Comparison of ENCODE assay signal across 8 cellular contexts in genomic region chr3:42036483-42036823, GRCh38. TPM values are rescaled to one million over a fixed set of nuclear protein-coding genes. Genes with fewer than 3 reads are reported as not detected.
A peak's percentile ranks its signal among the peaks of the same experiment; 100 is the strongest.
DNase-seq lines count a peak whose midpoint lies in the region; ATAC-seq, FAIRE-seq and TF ChIP-seq lines count a peak whose summit lies in the region.

No MANE protein-coding gene starts in this region.

- peaks cover 24% of the 10 kb centered on the region for H3K36me3 Mint-ChIP-seq in memory B cell

- DNase-seq in bronchial epithelial cell (ENCODE audit: low read depth) = peak; percentile 96
- DNase-seq in memory B cell (ENCODE audit: low spot score in 2 of 2) = no peak
- no peak for DNase-seq in activated CD4-positive, CD25-positive, alpha-beta regulatory T cell (lab: John Stamatoyannopoulos, UW)
- no peak for DNase-seq in effector memory CD4-positive, alpha-beta T cell
- no peak for DNase-seq in activated CD4-positive, CD25-positive, alpha-beta regulatory T cell treated with anti-CD3 and anti-CD28 coated beads, Interleukin-2, amount 50 U/mL, for 72 hours

- peak overlapping the region; percentile 22 to 61 (median 48); a peak in 18 of 22 replicates for H3K27ac ChIP-seq in BLaER1 treated with 17β-estradiol and CSF1 and Interleukin-3, amounts not matched to agents 10 nM and 100 nM
- no peak overlapping the region for H3K27ac ChIP-seq in effector memory CD4-positive, alpha-beta T cell (ENCODE audit: insufficient read depth, low read length, poor library complexity, severe bottlenecking)

- peak; percentile 62 for FAIRE-seq in bronchial epithelial cell (lab: Jason Lieb, UNC)

- peaks cover 20 to 45% (median 26%) of the 10 kb centered on the region in 11 experiments for H3K36me3 ChIP-seq in BLaER1 treated with 17β-estradiol and CSF1 and Interleukin-3, amounts not matched to agents 10 nM and 100 nM
- peaks cover 4% of the 10 kb centered on the region for H3K36me3 ChIP-seq in bronchial epithelial cell (ENCODE audit: control insufficient read depth, insufficient read depth, low read length)
- H3K36me3 ChIP-seq in effector memory CD4-positive, alpha-beta T cell (ENCODE audit: control insufficient read depth, insufficient read depth, low read length) = peaks cover 3% of the 10 kb centered on the region

- H3K27me3 Mint-ChIP-seq in memory B cell = no peaks in the 10 kb centered on the region

- peaks cover 64% of the 10 kb centered on the region for H3K4me1 Mint-ChIP-seq in memory B cell

- peak overlapping the region; percentile 6 to 92 (median 53) for H3K4me2 ChIP-seq in BLaER1 treated with 17β-estradiol and CSF1 and Interleukin-3, amounts not matched to agents 10 nM and 100 nM

- ATAC-seq in HG03442 (IDR thresholded peaks at IDR 0.05; ENCODE audit: unreplicated experiment) = peak; percentile 49
- peak; percentile 29 for ATAC-seq in memory B cell (ENCODE audit: low read depth)
- ATAC-seq in HG03521 (IDR thresholded peaks at IDR 0.05; ENCODE audit: unreplicated experiment) = no peak

- H4K20me1 ChIP-seq in BLaER1 treated with 17β-estradiol and CSF1 and Interleukin-3, amounts not matched to agents 10 nM and 100 nM = peaks cover 66 to 99% (median 85%) of the 10 kb centered on the region in 11 experiments

- peak overlapping the region; percentile 42 for H3K27ac Mint-ChIP-seq in memory B cell

- H3K9ac ChIP-seq in BLaER1 treated with 17β-estradiol and CSF1 and Interleukin-3, amounts not matched to agents 10 nM and 100 nM = peak overlapping the region in 4 of 11 experiments; percentile 35 to 72 (median 52); a peak in 5 of 22 replicates

- peak overlapping the region; percentile 14 for H3K4me3 Mint-ChIP-seq in memory B cell

- no peaks in the 10 kb centered on the region for H3K9me3 Mint-ChIP-seq in memory B cell

- H3K27me3 ChIP-seq in BLaER1 treated with 17β-estradiol and CSF1 and Interleukin-3, amounts not matched to agents 10 nM and 100 nM = no peaks in the 10 kb centered on the region
- no peaks in the 10 kb centered on the region for H3K27me3 ChIP-seq in bronchial epithelial cell (ENCODE audit: control insufficient read depth, insufficient read depth, low read length)
- no peaks in the 10 kb centered on the region for H3K27me3 ChIP-seq in effector memory CD4-positive, alpha-beta T cell (replicated peaks; ENCODE audit: control insufficient read depth, insufficient read depth, low read length, poor library complexity, severe bottlenecking)

- no peak for TF ChIP-seq CTCF in bronchial epithelial cell (IDR thresholded peaks at IDR 0.05; ENCODE audit: insufficient read depth, low read length, severe bottlenecking)

- H3K4me3 ChIP-seq in BLaER1 treated with 17β-estradiol and CSF1 and Interleukin-3, amounts not matched to agents 10 nM and 100 nM = no peak overlapping the region
- no peak overlapping the region for H3K4me3 ChIP-seq in bronchial epithelial cell (ENCODE audit: low read depth, low read length)
- H3K4me3 ChIP-seq in effector memory CD4-positive, alpha-beta T cell (ENCODE audit: insufficient read depth, low read depth, low read length, poor library complexity, severe bottlenecking) = no peak overlapping the region

- H3K9me3 ChIP-seq in BLaER1 treated with 17β-estradiol and CSF1 and Interleukin-3, amounts not matched to agents 10 nM and 100 nM (replicated peaks in 1 of 11) = no peaks in the 10 kb centered on the region
- H3K9me3 ChIP-seq in effector memory CD4-positive, alpha-beta T cell (ENCODE audit: control insufficient read depth, low read length) = no peaks in the 10 kb centered on the region

- peaks cover 61 to 82% (median 72%) of the 10 kb centered on the region in 10 experiments for H3K4me1 ChIP-seq in BLaER1 treated with 17β-estradiol and CSF1 and Interleukin-3, amounts not matched to agents 10 nM and 100 nM
- no peaks in the 10 kb centered on the region for H3K4me1 ChIP-seq in effector memory CD4-positive, alpha-beta T cell (ENCODE audit: control insufficient read depth, insufficient read depth, low read length, poor library complexity, severe bottlenecking)

RNA-seq across cellular contexts. Expression of gene TRAK1, which starts 54.7 kb away (rescaled TPM):
- 36.1 and 43.5 TPM in 2 replicates for total RNA-seq in bronchial epithelial cell
